In genomic region chr5:56664025-56664424, GRCh38 we compare ENCODE assay signal across 26 cellular contexts.
DNase-seq lines count a peak whose midpoint lies in the region; ATAC-seq, FAIRE-seq and TF ChIP-seq lines count a peak whose summit lies in the region.
"Had no signal": no experiment of that assay in that cellular context is flagged by ENCODE, and none has a peak within 500 bp of the region (broad histone marks: within the 10 kb centered on the region; RNA-seq: fewer than 3 reads in every experiment).

No MANE protein-coding gene starts in this region.

- intact Hi-C loops in HepG2 (cut with micrococcal nuclease; ENCODE audit: unreplicated experiment) (no loop called here), right lobe of liver (cut with DNase I) (no loop called here), K562 (cut with micrococcal nuclease) (no loop called here)
- intact Hi-C loops in CD4-positive, alpha-beta T cell (cut with DNase I, micrococcal nuclease) = loop anchor here in 1 of 2 experiments (5.0 kb wide), 1 partner anchor 62 kb away; no protein-coding TSS in a partner anchor

- in situ Hi-C loops in HepG2 (cut with HindIII; ENCODE audit: extremely low pct_ligation_motif_present, low pct_unique_long_range_greater_than_20kb) = no loop called here
- in situ Hi-C loops in K562 (cut with MboI) = no loop called here

- H3K4me2 ChIP-seq in HepG2 (ENCODE audit: low read depth, low read length) (no peak overlapping the region), K562 (ENCODE audit: insufficient read depth, low read length) (no peak overlapping the region), neural progenitor cell (peak overlapping the region; percentile 32)

- TF ChIP-seq RAD21 in HepG2 (CRISPR knock-in tag; IDR thresholded peaks at IDR 0.05) = no peak
- no peak for TF ChIP-seq RAD21 in K562 (CRISPR knock-in tag; conservative IDR thresholded peaks at IDR 0.05 in 1 of 2, IDR thresholded peaks at IDR 0.05 in 1 of 2)

- H3F3A ChIP-seq in neural progenitor cell (ENCODE audit: low read depth) = peaks cover 7% of the 10 kb centered on the region

- POLR2A ChIA-PET in HepG2 (lab: Yijun Ruan, JAX) (no interaction called here), K562 (lab: Yijun Ruan, JAX) (interaction anchor here (1.3 kb wide), 1 partner anchor 13 kb away, joined by 6 read pairs; no protein-coding TSS in a partner anchor)
- POLR2A ChIA-PET in CD4-positive, alpha-beta T cell (lab: Charles Lee) = no interaction called here

- no peaks in the 10 kb centered on the region for H4K20me1 ChIP-seq in HepG2 (ENCODE audit: insufficient read depth, low read length)
- no peaks in the 10 kb centered on the region for H4K20me1 ChIP-seq in K562 (replicated peaks; ENCODE audit: control insufficient read depth, insufficient read depth, low read length)
- no peaks in the 10 kb centered on the region for H4K20me1 ChIP-seq in neural progenitor cell (ENCODE audit: low read depth)
- H4K20me1 ChIP-seq: BLaER1 treated with 17β-estradiol and CSF1 and Interleukin-3, amounts not matched to agents 10 nM and 100 nM had no signal

- H3K27ac Mint-ChIP-seq in neural progenitor cell = no peak overlapping the region
- no peak overlapping the region for H3K27ac Mint-ChIP-seq in CD4-positive, alpha-beta T cell
- H3K27ac Mint-ChIP-seq: HFFc6 had no signal

- no peaks in the 10 kb centered on the region for H3K36me3 ChIP-seq in HepG2 (replicated peaks in 1 of 2; ENCODE audit: control insufficient read depth in 1 of 2, insufficient read depth in 2 of 2, low read length in 2 of 2)
- no peaks in the 10 kb centered on the region for H3K36me3 ChIP-seq in right lobe of liver
- H3K36me3 ChIP-seq in HUES64 (ENCODE audit: insufficient read depth, low read length) = no peaks in the 10 kb centered on the region
- H3K36me3 ChIP-seq in K562 (ENCODE audit: control insufficient read depth, insufficient read depth, low read length) = no peaks in the 10 kb centered on the region
- H3K36me3 ChIP-seq in neural progenitor cell = no peaks in the 10 kb centered on the region
- H3K36me3 ChIP-seq: BE2C, HAP-1 had no signal

- CTCF ChIA-PET in HepG2 (lab: Yijun Ruan, JAX; ENCODE audit: low intra/inter-chr PET ratio, low total read pairs) (no interaction called here), K562 (lab: Yijun Ruan, JAX; ENCODE audit: low intra/inter-chr PET ratio) (no interaction called here)
- CTCF ChIA-PET in CD4-positive, alpha-beta T cell (lab: Charles Lee) = no interaction called here

- no peak overlapping the region for H3K4me3 ChIP-seq in HepG2 (replicated peaks in 1 of 3; ENCODE audit: insufficient read depth in 1 of 3, low read depth in 2 of 3, low read length in 3 of 3)
- H3K4me3 ChIP-seq in right lobe of liver = no peak overlapping the region
- H3K4me3 ChIP-seq in HUES64 (ENCODE audit: low read length) = no peak overlapping the region
- H3K4me3 ChIP-seq in K562 = no peak overlapping the region
- no peak overlapping the region for H3K4me3 ChIP-seq in neural progenitor cell
- H3K4me3 ChIP-seq: BLaER1 treated with 17β-estradiol and CSF1 and Interleukin-3, amounts not matched to agents 10 nM and 100 nM; HAP-1 had no signal

- FAIRE-seq in HepG2 (lab: Jason Lieb, UNC) (no peak), K562 (lab: Jason Lieb, UNC) (no peak)
- FAIRE-seq: A204.1, G401.6, GM12892, H54 had no signal

- H3K4me1 ChIP-seq in HepG2 (ENCODE audit: insufficient read depth, low read length) (peaks cover 9% of the 10 kb centered on the region), right lobe of liver (no peaks in the 10 kb centered on the region), HUES64 (ENCODE audit: insufficient read depth, low read length) (peaks cover 21% of the 10 kb centered on the region), K562 (replicated peaks in 1 of 2; ENCODE audit: control insufficient read depth in 2 of 2, insufficient read depth in 2 of 2, low read length in 2 of 2) (no peaks in the 10 kb centered on the region), neural progenitor cell (peaks cover 15% of the 10 kb centered on the region)
- H3K4me1 ChIP-seq: BE2C, HAP-1 had no signal

- H3K27me3 ChIP-seq in HepG2 (ENCODE audit: control insufficient read depth in 1 of 2, insufficient read depth in 2 of 2, low read length in 2 of 2) (peaks cover 0 to 16% of the 10 kb centered on the region in 2 experiments; a peak in 2 of 5 replicates), right lobe of liver (no peaks in the 10 kb centered on the region), HUES64 (ENCODE audit: insufficient read depth, low read length) (no peaks in the 10 kb centered on the region), K562 (ENCODE audit: control insufficient read depth in 2 of 2, insufficient read depth in 2 of 2, low read length in 2 of 2) (peaks cover 12 to 19% of the 10 kb centered on the region in 2 experiments; a peak in 3 of 5 replicates), neural progenitor cell (no peaks in the 10 kb centered on the region)
- no peaks in the 10 kb centered on the region for H3K27me3 ChIP-seq in CD4-positive, alpha-beta T cell (ENCODE audit: control insufficient read depth, insufficient read depth, low read length)
- H3K27me3 ChIP-seq: BE2C; BLaER1 treated with 17β-estradiol and CSF1 and Interleukin-3, amounts not matched to agents 10 nM and 100 nM had no signal

- TF ChIP-seq CTCF in HepG2 (CRISPR knock-in tag; IDR thresholded peaks at IDR 0.05) = no peak
- no peak for TF ChIP-seq CTCF in right lobe of liver (IDR thresholded peaks at IDR 0.05)
- TF ChIP-seq CTCF in K562 (IDR thresholded peaks at IDR 0.05 in 2 of 3, conservative IDR thresholded peaks at IDR 0.05 in 1 of 3; ENCODE audit: insufficient read depth in 2 of 3, low read depth in 1 of 3, low read length in 3 of 3) = no peak
- no peak for TF ChIP-seq CTCF in neural progenitor cell (IDR thresholded peaks at IDR 0.05)
- TF ChIP-seq CTCF in CD4-positive, alpha-beta T cell (IDR thresholded peaks at IDR 0.05) = no peak

- H2AFZ ChIP-seq in HepG2 (ENCODE audit: low read length) (no peak overlapping the region), K562 (ENCODE audit: low read depth, low read length) (no peak overlapping the region), neural progenitor cell (replicated peaks) (no peak overlapping the region)

- TF ChIP-seq POLR2A in HepG2 (IDR thresholded peaks at IDR 0.05; ENCODE audit: insufficient read depth in 1 of 2, low read depth in 2 of 2, low read length in 2 of 2) (no peak), right lobe of liver (IDR thresholded peaks at IDR 0.05) (no peak), K562 (conservative IDR thresholded peaks at IDR 0.05) (no peak)

- ATAC-seq in HepG2 (no peak), right lobe of liver (no peak), K562 (no peak)
- no peak for ATAC-seq in CD4-positive, alpha-beta T cell (ENCODE audit: poor library complexity)

- BruUV-seq in HepG2 (replicated peaks; lab: Mats Ljungman, UMichigan) = no TSS peak
- BruUV-seq in K562 (replicated peaks; lab: Mats Ljungman, UMichigan) = no TSS peak

- H3K79me2 ChIP-seq in HepG2 (ENCODE audit: insufficient read depth, low read length) (no peaks in the 10 kb centered on the region), K562 (ENCODE audit: control insufficient read depth, insufficient read depth, low read length) (no peaks in the 10 kb centered on the region), neural progenitor cell (ENCODE audit: low read depth) (no peaks in the 10 kb centered on the region)

- H3K27ac ChIP-seq in HepG2 (ENCODE audit: extremely low read length, insufficient read depth, low read length) (no peak overlapping the region), right lobe of liver (no peak overlapping the region), HUES64 (ENCODE audit: low read depth, low read length) (peak overlapping the region; percentile 54; the same call in 1 of the 2 replicates), K562 (ENCODE audit: extremely low read depth, low read depth, low read length) (no peak overlapping the region), neural progenitor cell (no peak overlapping the region)
- H3K27ac ChIP-seq in CD4-positive, alpha-beta T cell (ENCODE audit: low read depth, low read length) = no peak overlapping the region
- H3K27ac ChIP-seq: 22Rv1 had no signal

- no peak for DNase-seq in HepG2 (ENCODE audit: low spot score)
- no peak for DNase-seq in right lobe of liver
- DNase-seq in K562 (ENCODE audit: extremely low read depth in 1 of 4, low spot score in 3 of 4) = no peak
- no peak for DNase-seq in neural progenitor cell (ENCODE audit: low spot score)
- DNase-seq in CD4-positive, alpha-beta T cell = no peak
- DNase-seq in activated CD8-positive, alpha-beta memory T cell treated with anti-CD3 and anti-CD28 coated beads, Interleukin-2, amount 50 U/mL, for 48 hours = no peak
- no peak for DNase-seq in stimulated activated CD4-positive, alpha-beta T cell treated with anti-CD3 and anti-CD28 coated beads, Interleukin-12 subunit alpha, Interleukin-12 subunit beta, amount 100 ng/mL, for 4 hours
- DNase-seq: ACHN; AML-193; Calu3; CD4-positive, alpha-beta memory T cell; COR-L47; DMS153; DND-41; GOT3; HFFc6 had no signal

- no peaks in the 10 kb centered on the region for H3K9me3 ChIP-seq in HepG2 (ENCODE audit: low read length)
- H3K9me3 ChIP-seq in right lobe of liver = no peaks in the 10 kb centered on the region
- H3K9me3 ChIP-seq in HUES64 (ENCODE audit: insufficient read depth, low read depth, low read length) = no peaks in the 10 kb centered on the region
- no peaks in the 10 kb centered on the region for H3K9me3 ChIP-seq in K562 (replicated peaks; ENCODE audit: control insufficient read depth, insufficient read depth, low read depth, low read length)
- no peaks in the 10 kb centered on the region for H3K9me3 ChIP-seq in neural progenitor cell (ENCODE audit: low read depth)
- no peaks in the 10 kb centered on the region for H3K9me3 ChIP-seq in CD4-positive, alpha-beta T cell (ENCODE audit: control insufficient read depth, low read length)
- H3K9me3 ChIP-seq: BE2C, HAP-1 had no signal

- no peaks in the 10 kb centered on the region for H3K4me1 Mint-ChIP-seq in neural progenitor cell
- H3K4me1 Mint-ChIP-seq in CD4-positive, alpha-beta T cell (ENCODE audit: low read depth) = peaks cover 9% of the 10 kb centered on the region

- no peak overlapping the region for H3K9ac ChIP-seq in HepG2 (ENCODE audit: insufficient read depth, low read depth, low read length)
- no peak overlapping the region for H3K9ac ChIP-seq in HUES64 (ENCODE audit: low read depth, low read length)
- H3K9ac ChIP-seq in K562 (ENCODE audit: insufficient read depth in 1 of 2, low read depth in 2 of 2, low read length in 2 of 2) = no peak overlapping the region
- H3K9ac ChIP-seq in neural progenitor cell = no peak overlapping the region
- H3K9ac ChIP-seq: BLaER1 treated with 17β-estradiol and CSF1 and Interleukin-3, amounts not matched to agents 10 nM and 100 nM had no signal

- H3K27me3 Mint-ChIP-seq in neural progenitor cell (ENCODE audit: insufficient read depth, low read depth) = no peaks in the 10 kb centered on the region
- no peaks in the 10 kb centered on the region for H3K27me3 Mint-ChIP-seq in CD4-positive, alpha-beta T cell
- H3K27me3 Mint-ChIP-seq: CD4-positive, alpha-beta memory T cell had no signal

- no peak overlapping the region for H3K4me3 Mint-ChIP-seq in neural progenitor cell
- H3K4me3 Mint-ChIP-seq in CD4-positive, alpha-beta T cell = no peak overlapping the region
- H3K4me3 Mint-ChIP-seq: CD14-positive monocyte; CD4-positive, alpha-beta memory T cell; HFFc6 had no signal

- 27% methylated on average over 1 of the region's 1 CpG for WGBS in HepG2 (ENCODE audit: low lambda C conversion rate)
- WGBS in right lobe of liver (ENCODE audit: insufficient coverage, low coverage, low lambda C conversion rate, missing lambda C conversion rate) = 83% methylated on average over 1 of the region's 1 CpG
- no CpG with 5 or more reads among the region's 1 CpG for WGBS in HUES64
- 8% methylated on average over 1 of the region's 1 CpG for WGBS in K562 (ENCODE audit: insufficient coverage, low coverage, missing lambda C conversion rate)

- H3K9me1 ChIP-seq in K562 (ENCODE audit: control insufficient read depth, insufficient read depth, low read length) = no peaks in the 10 kb centered on the region

- peaks cover 2% of the 10 kb centered on the region for H3K36me3 Mint-ChIP-seq in neural progenitor cell
- no peaks in the 10 kb centered on the region for H3K36me3 Mint-ChIP-seq in CD4-positive, alpha-beta T cell (ENCODE audit: low read depth)

- peaks cover 6% of the 10 kb centered on the region for H3K9me3 Mint-ChIP-seq in neural progenitor cell
- peaks cover 4% of the 10 kb centered on the region for H3K9me3 Mint-ChIP-seq in CD4-positive, alpha-beta T cell
- H3K9me3 Mint-ChIP-seq: HFFc6 had no signal

- TF ChIP-seq EP300 in HepG2 (IDR thresholded peaks at IDR 0.05; ENCODE audit: low read depth in 2 of 2, low read length in 2 of 2) (no peak), HepG2 (CRISPR knock-in tag; IDR thresholded peaks at IDR 0.05; ENCODE audit: borderline replicate concordance) (no peak), K562 (IDR thresholded peaks at IDR 0.05; ENCODE audit: low read length) (no peak)

Comparison
In these comparisons a context has a peak if more than half of its experiments do, and no peak if none do; other contexts are left out.
1. Of the 241 proteins assayed by ChIP-seq in both HepG2 and K562: peak only in HepG2: MAFK; only in K562: MAFF and MAFG; in both: none; in neither: 238.